ENCODE assay signal across 9 cellular contexts in the genomic region with DNA sequence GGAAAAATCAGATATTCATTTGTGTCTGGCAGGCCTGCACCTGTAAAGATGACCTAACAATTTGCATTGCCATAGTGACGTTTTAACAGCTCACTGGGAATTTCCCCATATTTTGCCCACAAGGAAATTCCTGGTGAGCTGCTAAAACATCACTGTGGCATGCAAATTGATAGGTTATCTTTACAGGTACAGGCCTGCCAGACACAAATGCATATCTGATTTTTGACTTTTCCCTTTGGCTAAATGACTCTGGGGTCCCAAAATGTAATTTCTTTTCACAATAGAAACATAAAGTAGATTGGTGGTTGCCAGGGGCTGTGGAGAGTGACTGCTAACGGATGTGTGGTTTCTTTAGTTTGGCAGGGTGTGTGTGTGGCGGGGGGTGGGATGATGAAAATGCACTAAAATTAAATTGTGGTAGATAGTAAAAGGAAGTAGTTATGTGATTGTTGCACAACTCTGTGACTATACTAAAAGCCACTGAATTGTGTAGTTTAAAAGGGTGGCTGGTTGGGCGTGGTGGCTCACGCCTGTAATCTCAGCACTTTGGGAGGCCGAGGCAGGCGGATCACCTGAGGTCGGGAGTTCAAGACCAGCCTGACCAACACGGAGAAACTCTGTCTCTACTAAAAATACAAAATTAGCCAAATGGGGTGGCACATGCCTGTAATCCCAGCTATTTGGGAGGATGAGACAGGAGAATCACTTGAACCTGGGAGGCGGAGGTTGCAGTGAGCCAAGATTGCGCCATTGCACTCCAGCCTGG. TPM values are rescaled to one million over a fixed set of nuclear protein-coding genes. Genes with fewer than 3 reads are reported as not detected.
DNase-seq lines count a peak whose midpoint lies in the region; ATAC-seq, FAIRE-seq and TF ChIP-seq lines count a peak whose summit lies in the region.
"Had no signal": no experiment of that assay in that cellular context is flagged by ENCODE, and none has a peak within 500 bp of the region (broad histone marks: within the 10 kb centered on the region; RNA-seq: fewer than 3 reads in every experiment).

No MANE protein-coding gene starts in this region.

- H3K4me3 ChIP-seq in left lung = no peak overlapping the region

- peaks cover 0 to 27% of the 10 kb centered on the region in 2 donors for H3K4me1 ChIP-seq in left lung

- no peaks in the 10 kb centered on the region for H3K36me3 ChIP-seq in left lung

- DNase-seq in NOMO-1 (lab: John Stamatoyannopoulos, UW; ENCODE audit: unreplicated experiment in 2 of 2) (peak; percentile 94 to 95), activated T-cell treated with anti-CD3 and anti-CD28 coated beads for 48 hours (ENCODE audit: low read depth) (peak; percentile 41), left lung (peak in 1 of 2 donors; percentile 42), DMS79 treated with DMSO at 0.1 percent for 48 hours (lab: John Stamatoyannopoulos, UW) (no peak), AG08396 (ENCODE audit: low spot score) (no peak), D721Med (ENCODE audit: insufficient read length, low spot score) (no peak)

- H3K27ac ChIP-seq in left lung = peak overlapping the region in 1 of 2 donors; percentile 18

- no peaks in the 10 kb centered on the region for H3K27me3 ChIP-seq in left lung

- TF ChIP-seq CTCF in left lung (IDR thresholded peaks at IDR 0.05) (no peak), D721Med (IDR thresholded peaks at IDR 0.05; ENCODE audit: insufficient read depth, missing control alignments) (no peak)

- intact Hi-C loops in left lung (cut with DNase I) = no loop called here

- FAIRE-seq in D721Med (lab: Jason Lieb, UNC) = no peak

- ATAC-seq in GM18511 (IDR thresholded peaks at IDR 0.05; ENCODE audit: unreplicated experiment) (peak; percentile 77), HG02884 (IDR thresholded peaks at IDR 0.05; ENCODE audit: unreplicated experiment) (peak; percentile 67), left lung (peak; percentile 66)

- no peaks in the 10 kb centered on the region for H3K9me3 ChIP-seq in left lung

RNA-seq across cellular contexts. Expression of a gene that starts 18.5 kb away (rescaled TPM):
- total RNA-seq in left lung = 10 to 100 TPM; 31.8 to 41.1 TPM
- total RNA-seq: T-helper 2 cell treated with Interferon-gamma antibody and Interleukin-4, amounts not matched to agents 100 ng/mL and 5 ng/mL, for 36 hours had no signal

RNA-seq across cellular contexts. Expression of a gene that starts 54.8 kb away (rescaled TPM):
- 10 to 100 TPM; 89.0 to 92.9 TPM for total RNA-seq in left lung

Comparison
In these comparisons a context has a peak if more than half of its experiments do, and no peak if none do; other contexts are left out.
1. DNase-seq: peak in NOMO-1 (2 of 2) and activated T-cell treated with anti-CD3 and anti-CD28 coated beads for 48 hours (single experiment); none in DMS79 treated with DMSO at 0.1 percent for 48 hours (single experiment), AG08396 (single experiment) and D721Med (single experiment).
2. Peak in every context shown above with its lines, with median percentiles within 50 percentile points of each other: ATAC-seq.